30 cellular contexts compared by ENCODE assay signal in the genomic region with DNA sequence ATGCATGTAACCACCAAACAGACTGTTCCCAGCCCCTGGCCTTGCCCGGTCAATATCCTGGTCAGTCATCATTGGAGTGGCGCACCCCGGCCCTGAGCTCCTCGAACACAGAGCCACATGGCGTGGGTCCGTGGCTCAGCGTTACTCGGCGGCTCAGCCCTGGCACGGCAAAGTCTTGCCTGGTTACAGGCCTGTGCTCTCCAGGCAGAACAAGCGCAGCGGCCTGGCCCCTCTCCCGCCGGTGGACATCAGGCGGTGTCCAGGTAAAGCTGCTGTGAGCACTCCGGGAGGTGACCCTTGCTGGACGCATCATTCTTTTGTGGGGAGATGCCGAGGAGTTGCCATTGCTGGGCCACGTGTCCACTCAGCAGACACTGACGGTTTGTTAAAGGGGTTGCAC.
"Had no signal": no experiment of that assay in that cellular context is flagged by ENCODE, and none has a peak within 500 bp of the region (broad histone marks: within the 10 kb centered on the region; RNA-seq: fewer than 3 reads in every experiment).

No MANE protein-coding gene starts in this region.

- H3K27me3 ChIP-seq: ascending aorta, cardiac muscle cell had no signal

- H3K4me3 ChIP-seq: ascending aorta, cardiac muscle cell, PC-9 had no signal

- FAIRE-seq: RCC 7860 had no signal

- H3K9me3 ChIP-seq: ascending aorta had no signal

- H3K27ac ChIP-seq: ascending aorta, cardiac muscle cell, PC-9, WERI-Rb-1 had no signal

- ATAC-seq: activated CD8-positive, alpha-beta memory T cell treated with anti-CD3 and anti-CD28 coated beads, Interleukin-2, amount 10 ng/mL, durations not matched to agents 7 days and 5 days had no signal

- H2AFZ ChIP-seq: PC-9 had no signal

- DNase-seq: activated CD4-positive, alpha-beta memory T cell treated with anti-CD3 and anti-CD28 coated beads, Interleukin-2, amount 10 ng/mL, durations not matched to agents 7 days and 5 days; activated CD4-positive, alpha-beta T cell treated with anti-CD3 and anti-CD28 coated beads for 1 hour; activated CD4-positive, alpha-beta T cell treated with anti-CD3 and anti-CD28 coated beads for 48 hours; activated CD4-positive, CD25-positive, alpha-beta regulatory T cell; activated CD8-positive, alpha-beta memory T cell treated with anti-CD3 and anti-CD28 coated beads for 24 hours; activated CD8-positive, alpha-beta memory T cell treated with anti-CD3 and anti-CD28 coated beads, Interleukin-2, amount 10 ng/mL, durations not matched to agents 7 days and 5 days; activated CD8-positive, alpha-beta memory T cell treated with anti-CD3 and anti-CD28 coated beads, Interleukin-2, amount 50 U/mL, for 48 hours; activated effector memory CD4-positive, alpha-beta T cell treated with Interleukin-2 at 50 U/mL for 16 hours; activated naive CD4-positive, alpha-beta T cell treated with anti-CD3 and anti-CD28 coated beads, Interleukin-2, amount 10 ng/mL, durations not matched to agents 7 days and 5 days; activated T-cell treated with anti-CD3 and anti-CD28 coated beads, Interleukin-2, amount 50 U/mL, for 48 hours; amygdala; NCI-H1092 treated with DMSO at 0.1 percent for 48 hours; NCI-H1417; NCI-H146; NCI-H187; NCI-H2029 treated with DMSO at 0.1 percent for 48 hours; NCI-H2107; NCI-H2171; NCI-H510A; NCI-H526; NCI-H748 treated with DMSO at 0.1 percent for 48 hours; NK-92 treated with Interleukin-12 subunit alpha and Interleukin-12 subunit beta, amount 100 ng/mL, for 24 hours; PC-9; SW 1271; T-helper 1 cell; T1000; WERI-Rb-1 had no signal

- H3K4me2 ChIP-seq: PC-9 had no signal
